Comparison of ENCODE assay signal across 8 cellular contexts in genomic region chr2:38665854-38666577, GRCh38. TPM values are rescaled to one million over a fixed set of nuclear protein-coding genes. Genes with fewer than 3 reads are reported as not detected.
DNase-seq lines count a peak whose midpoint lies in the region; ATAC-seq and TF ChIP-seq lines count a peak whose summit lies in the region.

Gene GALM (plus strand): TSS chr2:38666114. CDS start chr2:38666162, 48 bp downstream.

- no peaks in the 10 kb centered on the region for H3K27me3 Mint-ChIP-seq in CD4-positive, CD25-positive, alpha-beta regulatory T cell

- H3K4me3 Mint-ChIP-seq in CD4-positive, CD25-positive, alpha-beta regulatory T cell = peak within 1 kb of the TSS; percentile 90 to 99 (median 94)

- H3K36me3 Mint-ChIP-seq in CD4-positive, CD25-positive, alpha-beta regulatory T cell = peaks cover 6% of the 10 kb centered on the region

- H3K9ac ChIP-seq in endocrine pancreas (ENCODE audit: control insufficient read depth, insufficient read depth, low read length) = peak within 1 kb of the TSS; percentile 38

- peaks cover 63% of the 10 kb centered on the region for H3K4me1 ChIP-seq in CD4-positive, CD25-positive, alpha-beta regulatory T cell (ENCODE audit: control insufficient read depth, insufficient read depth, low read length, poor library complexity, severe bottlenecking)
- no peaks in the 10 kb centered on the region for H3K4me1 ChIP-seq in endocrine pancreas (ENCODE audit: control insufficient read depth, insufficient read depth, low read length)
- H3K4me1 ChIP-seq in lung (ENCODE audit: control insufficient read depth in 2 of 2, insufficient read depth in 2 of 2, low read length in 2 of 2) = peaks cover 1 to 5% of the 10 kb centered on the region in 2 donors

- peak within 1 kb of the TSS; percentile 92 to 99 (median 96) for H3K27ac Mint-ChIP-seq in CD4-positive, CD25-positive, alpha-beta regulatory T cell

- peak within 1 kb of the TSS; percentile 94 for H3K4me3 ChIP-seq in CD4-positive, CD25-positive, alpha-beta regulatory T cell (ENCODE audit: low read depth, low read length)
- peak within 1 kb of the TSS; percentile 71 for H3K4me3 ChIP-seq in endocrine pancreas (ENCODE audit: control insufficient read depth, insufficient read depth, low read length)
- peak within 1 kb of the TSS; percentile 62 for H3K4me3 ChIP-seq in lung

- no peaks in the 10 kb centered on the region for H3K27me3 ChIP-seq in CD4-positive, CD25-positive, alpha-beta regulatory T cell (ENCODE audit: control insufficient read depth, insufficient read depth, low read length)
- no peaks in the 10 kb centered on the region for H3K27me3 ChIP-seq in endocrine pancreas (ENCODE audit: control insufficient read depth, insufficient read depth, low read length)
- H3K27me3 ChIP-seq in lung (ENCODE audit: control insufficient read depth, insufficient read depth) = no peaks in the 10 kb centered on the region

- no peaks in the 10 kb centered on the region for H3K9me3 ChIP-seq in CD4-positive, CD25-positive, alpha-beta regulatory T cell (ENCODE audit: control insufficient read depth in 2 of 2, low read length in 2 of 2)
- no peaks in the 10 kb centered on the region for H3K9me3 ChIP-seq in endocrine pancreas (ENCODE audit: control insufficient read depth, low read length)
- H3K9me3 ChIP-seq in lung (ENCODE audit: control insufficient read depth in 2 of 2, insufficient read depth in 1 of 2, low read length in 1 of 2) = no peaks in the 10 kb centered on the region

- ATAC-seq in CD4-positive, CD25-positive, alpha-beta regulatory T cell (ENCODE audit: low read depth in 2 of 2) = peak in 1 of 2 donors; percentile 10
- ATAC-seq in GM21737 (IDR thresholded peaks at IDR 0.05; ENCODE audit: unreplicated experiment) (peak; percentile 41), lung (ENCODE audit: insufficient read depth, low FRiP score) (peak; percentile 87)

- 1 to 2% methylated on average over 27 of the region's 27 CpGs for WGBS in lung, 2 donors

- H3K27ac ChIP-seq in CD4-positive, CD25-positive, alpha-beta regulatory T cell (ENCODE audit: insufficient read depth, low read length, poor library complexity, severe bottlenecking) = peak within 1 kb of the TSS; percentile 85
- H3K27ac ChIP-seq in lung (ENCODE audit: low read depth in 1 of 2, low read length in 1 of 2) = peak within 1 kb of the TSS; percentile 53 to 89

- no peaks in the 10 kb centered on the region for H3K36me3 ChIP-seq in CD4-positive, CD25-positive, alpha-beta regulatory T cell (ENCODE audit: control insufficient read depth, insufficient read depth, low read length)
- no peaks in the 10 kb centered on the region for H3K36me3 ChIP-seq in endocrine pancreas (ENCODE audit: control insufficient read depth, insufficient read depth, low read length)
- no peaks in the 10 kb centered on the region for H3K36me3 ChIP-seq in lung (ENCODE audit: control insufficient read depth in 2 of 2, insufficient read depth in 2 of 2, low read length in 2 of 2)

- H3K9me3 Mint-ChIP-seq in CD4-positive, CD25-positive, alpha-beta regulatory T cell = no peaks in the 10 kb centered on the region

- H3K4me1 Mint-ChIP-seq in CD4-positive, CD25-positive, alpha-beta regulatory T cell = peaks cover 27 to 62% (median 43%) of the 10 kb centered on the region in 4 donors

- DNase-seq in CD4-positive, CD25-positive, alpha-beta regulatory T cell = peak; percentile 25 to 75 (median 51)
- DNase-seq in NCI-H187 (lab: John Stamatoyannopoulos, UW) = peak; percentile 58
- peak; percentile 73 to 80 for DNase-seq in activated CD4-positive, alpha-beta T cell treated with anti-CD3 and anti-CD28 coated beads, Interleukin-2, amount 50 U/mL, for 48 hours
- peak; percentile 88 for DNase-seq in lung (ENCODE audit: low spot score)
- DNase-seq in stimulated activated CD8-positive, alpha-beta memory T cell treated with anti-CD3 and anti-CD28 coated beads, Interleukin-4, amount 100 ng/mL, for 24 hours (ENCODE audit: low read depth) = peak; percentile 35
- no peak for DNase-seq in NCI-H446 treated with DMSO at 0.1 percent for 48 hours (lab: John Stamatoyannopoulos, UW)

- no peak for TF ChIP-seq CTCF in lung (IDR thresholded peaks at IDR 0.05; ENCODE audit: control extremely low read depth, extremely low read depth)

RNA-seq across cellular contexts. Expression of gene GALM, which starts in this region (rescaled TPM):
- 46.8 TPM for total RNA-seq in CD4-positive, CD25-positive, alpha-beta regulatory T cell
- 10 to 100 TPM; 47.5 to 75.2 (median 51.4) TPM for polyA plus RNA-seq in CD4-positive, CD25-positive, alpha-beta regulatory T cell
- 10 to 100 TPM; 18.3 to 25.5 TPM for total RNA-seq in lung
- 1 to 10 TPM; 7.6 to 9.9 TPM for polyA plus RNA-seq in lung

Comparison
In these comparisons a context has a peak if more than half of its experiments do, and no peak if none do; other contexts are left out.
1. RNA of gene GALM (polyA plus RNA-seq): 47.5 to 75.2 TPM in CD4-positive, CD25-positive, alpha-beta regulatory T cell; 7.6 to 9.9 TPM in lung; every median in the first group is over 4 times any median in the second.
2. Peak in every context shown above with its lines, with median percentiles within 50 percentile points of each other: H3K4me3 ChIP-seq.